ENCODE assay signal across 1 cellular context in genomic region chr5:74619308-74619707, GRCh38.
A peak's percentile ranks its signal among the peaks of the same experiment; 100 is the strongest.
TF ChIP-seq lines count a peak whose summit lies in the region.

No MANE protein-coding gene starts in this region.

TF ChIP-seq in HepG2, 621 proteins besides CTCF, POLR2A, EP300 and RAD21 (continued from another document):
- TF ChIP-seq ARID5B (CRISPR knock-in tag; IDR thresholded peaks at IDR 0.05) (0 out of 2 replicates have a peak, but pooled peaks have one; percentile 21), SALL1 (CRISPR knock-in tag; IDR thresholded peaks at IDR 0.05) (peak; percentile 50; the same call in 1 of the 2 replicates), HOMEZ (CRISPR knock-in tag; IDR thresholded peaks at IDR 0.05; ENCODE audit: low read depth) (peak; percentile 15; the same call in 1 of the 2 replicates)
